In genomic region chr11:61752117-61752924, GRCh38 we compare ENCODE assay signal across 8 cellular contexts. TPM values are rescaled to one million over a fixed set of nuclear protein-coding genes. Genes with fewer than 3 reads are reported as not detected.
DNase-seq lines count a peak whose midpoint lies in the region; ATAC-seq lines count a peak whose summit lies in the region.

MYRF (plus strand) TSS chr11:61752636; CDS start chr11:61752745, 109 bp downstream.

- peaks cover 2% of the 10 kb centered on the region for H3K79me2 ChIP-seq in trophoblast cell (ENCODE audit: control insufficient read depth, insufficient read depth, low read length, poor library complexity)

- no peaks in the 10 kb centered on the region for H3K9me3 Mint-ChIP-seq in activated naive CD4-positive, alpha-beta T cell treated with anti-CD3 and anti-CD28 coated beads for 36 hours

- peak within 1 kb of the TSS; percentile 76 for H4K91ac ChIP-seq in trophoblast cell (ENCODE audit: low read depth, low read length)

- peak within 1 kb of the TSS; percentile 17 for H2BK12ac ChIP-seq in trophoblast cell (ENCODE audit: low read length)

- H3K4me2 ChIP-seq in trophoblast cell (ENCODE audit: low read length) = peak within 1 kb of the TSS; percentile 72

- peak within 1 kb of the TSS; percentile 39 for H3K9ac ChIP-seq in trophoblast cell (ENCODE audit: low read length)

- H3K36me3 ChIP-seq in trophoblast cell (ENCODE audit: control insufficient read depth in 1 of 2, insufficient read depth in 2 of 2, low read length in 2 of 2) (no peaks in the 10 kb centered on the region), aorta (ENCODE audit: control insufficient read depth in 1 of 2, insufficient read depth in 2 of 2, low read length in 1 of 2) (no peaks in the 10 kb centered on the region)

- no peak within 1 kb of the TSS for H2BK5ac ChIP-seq in trophoblast cell (ENCODE audit: low read depth, low read length, poor library complexity)

- DNase-seq in ACHN (peak; percentile 52), RPMI8226 (peak; percentile 77), glomerular visceral epithelial cell (ENCODE audit: extremely low spot score) (peak; percentile 75), trophoblast cell (peak in 1 of 2 donors; percentile 52), aorta (peak in 1 of 2 donors; percentile 88)
- DNase-seq in activated naive CD4-positive, alpha-beta T cell treated with anti-CD3 and anti-CD28 coated beads for 36 hours = peak; percentile 49

- peaks cover 27 to 36% of the 10 kb centered on the region in 2 experiments for H3K4me1 ChIP-seq in trophoblast cell (ENCODE audit: control insufficient read depth in 1 of 2, insufficient read depth in 2 of 2, low read length in 2 of 2)
- no peaks in the 10 kb centered on the region for H3K4me1 ChIP-seq in aorta (ENCODE audit: control insufficient read depth in 1 of 2, insufficient read depth in 2 of 2, low read length in 2 of 2)

- no peaks in the 10 kb centered on the region for H3K9me3 ChIP-seq in trophoblast cell (ENCODE audit: insufficient read depth, low read depth, low read length)
- no peaks in the 10 kb centered on the region for H3K9me3 ChIP-seq in aorta (ENCODE audit: control insufficient read depth, low read length)

- H3K27ac ChIP-seq in trophoblast cell (ENCODE audit: low read depth, low read length) (no peak within 1 kb of the TSS), aorta (ENCODE audit: low read depth in 1 of 2, low read length in 2 of 2) (no peak within 1 kb of the TSS)

- peak within 1 kb of the TSS; percentile 29 for H3K4me3 Mint-ChIP-seq in activated naive CD4-positive, alpha-beta T cell treated with anti-CD3 and anti-CD28 coated beads for 36 hours

- H3K4me3 ChIP-seq in trophoblast cell (ENCODE audit: low read depth, low read length) (peak within 1 kb of the TSS; percentile 73), aorta (ENCODE audit: low read length in 2 of 2) (peak within 1 kb of the TSS in 1 of 2 donors; percentile 7)

- H3K14ac ChIP-seq in trophoblast cell (ENCODE audit: low read length) = peak within 1 kb of the TSS; percentile 32

- peaks cover 29% of the 10 kb centered on the region for H3K27me3 Mint-ChIP-seq in activated naive CD4-positive, alpha-beta T cell treated with anti-CD3 and anti-CD28 coated beads for 36 hours (ENCODE audit: low read depth)

- peak within 1 kb of the TSS; percentile 6 for H4K12ac ChIP-seq in trophoblast cell (ENCODE audit: low read depth, low read length)

- no peak within 1 kb of the TSS for H3K23ac ChIP-seq in trophoblast cell (ENCODE audit: low read length)

- peak within 1 kb of the TSS; percentile 23 for H2AFZ ChIP-seq in trophoblast cell (ENCODE audit: insufficient read depth, low read length, poor library complexity)

- H3K36me3 Mint-ChIP-seq in activated naive CD4-positive, alpha-beta T cell treated with anti-CD3 and anti-CD28 coated beads for 36 hours (ENCODE audit: low read depth) = no peaks in the 10 kb centered on the region

- peak within 1 kb of the TSS; percentile 18 for H3K18ac ChIP-seq in trophoblast cell (ENCODE audit: low read length)

- peak within 1 kb of the TSS; percentile 63 for H4K8ac ChIP-seq in trophoblast cell (ENCODE audit: low read depth, low read length)

- ATAC-seq in GM19463 (IDR thresholded peaks at IDR 0.05; ENCODE audit: unreplicated experiment) (peak; percentile 45), aorta (ENCODE audit: low FRiP score) (peak; percentile 36), GM21786 (IDR thresholded peaks at IDR 0.05; ENCODE audit: unreplicated experiment) (no peak)

- intact Hi-C loops in activated naive CD4-positive, alpha-beta T cell treated with anti-CD3 and anti-CD28 coated beads for 36 hours (cut with micrococcal nuclease) = loop anchor here (2.0 kb wide), 1 partner anchor 64 kb away; the partner anchor contains the start of gene FADS1
- intact Hi-C loops in aorta (cut with DNase I) = no loop called here

- in situ Hi-C loops in ACHN (cut with HindIII; ENCODE audit: low pct_ligation_motif_present, low pct_unique_long_range_greater_than_20kb, low sequenced_read_pairs) = no loop called here

- no CpG with 5 or more reads among the region's 93 CpGs for WGBS in trophoblast cell (ENCODE audit: extremely low coverage, insufficient coverage, insufficient read length)
- WGBS in aorta, 2 donors = 1% methylated on average over 43 to 93 of the region's 93 CpGs

- peaks cover 12% of the 10 kb centered on the region for H3K79me1 ChIP-seq in trophoblast cell (ENCODE audit: low read length)

- no peak within 1 kb of the TSS for H3K4ac ChIP-seq in trophoblast cell (ENCODE audit: low read depth, low read length)

- H3K27ac Mint-ChIP-seq in activated naive CD4-positive, alpha-beta T cell treated with anti-CD3 and anti-CD28 coated beads for 36 hours = no peak within 1 kb of the TSS

- peak within 1 kb of the TSS; percentile 5 for H2AK5ac ChIP-seq in trophoblast cell (ENCODE audit: low read length)

- CTCF ChIA-PET in activated naive CD4-positive, alpha-beta T cell treated with anti-CD3 and anti-CD28 coated beads for 36 hours (lab: Charles Lee) = interaction anchor here (1.3 to 1.6 kb wide), 2 partner anchors 36 to 196 kb away, joined by 3 to 4 read pairs; no protein-coding TSS in a partner anchor

- H3K4me1 Mint-ChIP-seq in activated naive CD4-positive, alpha-beta T cell treated with anti-CD3 and anti-CD28 coated beads for 36 hours (ENCODE audit: low read depth) = peaks cover 13% of the 10 kb centered on the region

- H3K27me3 ChIP-seq in trophoblast cell (ENCODE audit: insufficient read depth, low read length) (peaks cover 5% of the 10 kb centered on the region), aorta (ENCODE audit: control insufficient read depth in 1 of 2, insufficient read depth in 2 of 2, low read length in 1 of 2) (no peaks in the 10 kb centered on the region)

- peak within 1 kb of the TSS; percentile 55 for H2BK120ac ChIP-seq in trophoblast cell (ENCODE audit: insufficient read depth, low read length, poor library complexity)

RNA-seq across cellular contexts. Expression of gene MYRF, which starts in this region (rescaled TPM):
- under 1 TPM; 0.27 to 0.48 TPM for total RNA-seq in activated naive CD4-positive, alpha-beta T cell treated with anti-CD3 and anti-CD28 coated beads for 36 hours
- 9.8 and 10.4 TPM in 2 replicates for polyA plus RNA-seq in trophoblast cell (2013)
- 1 to 10 TPM in 1 of 2 donors, under 1 TPM in 1; 0.23 to 1.1 TPM for total RNA-seq in aorta
- polyA plus RNA-seq in aorta = 1 to 10 TPM in 1 of 2 donors, under 1 TPM in 1; 0.92 to 2.3 TPM

Comparison
In these comparisons a context has a peak if more than half of its experiments do, and no peak if none do; other contexts are left out.
1. Peak in DNase-seq in activated naive CD4-positive, alpha-beta T cell treated with anti-CD3 and anti-CD28 coated beads for 36 hours; RNA of the gene not detected or under 1 TPM.